In genomic region chr10:2951235-2951835, GRCh38 we compare ENCODE assay signal across 18 cellular contexts.
DNase-seq lines count a peak whose midpoint lies in the region; ATAC-seq and TF ChIP-seq lines count a peak whose summit lies in the region.
"Had no signal": no experiment of that assay in that cellular context is flagged by ENCODE, and none has a peak within 500 bp of the region (broad histone marks: within the 10 kb centered on the region; RNA-seq: fewer than 3 reads in every experiment).

No MANE protein-coding gene starts in this region.

- H3K4me3 ChIP-seq in adrenal gland = no peak overlapping the region

- no peaks in the 10 kb centered on the region for H3K4me1 ChIP-seq in adrenal gland (replicated peaks in 1 of 2)

- peaks cover 8% of the 10 kb centered on the region for H3K36me3 Mint-ChIP-seq in activated T-helper 17 cell treated with anti-CD3 and anti-CD28 coated beads, Interleukin-2, amount 50 U/mL, for 72 hours (ENCODE audit: low read depth)
- H3K36me3 Mint-ChIP-seq: CD8-positive, alpha-beta T cell had no signal

- H3K9me3 ChIP-seq in adrenal gland (replicated peaks in 1 of 3) = no peaks in the 10 kb centered on the region

- H3K4me1 Mint-ChIP-seq in activated T-helper 17 cell treated with anti-CD3 and anti-CD28 coated beads, Interleukin-2, amount 50 U/mL, for 72 hours = peaks cover 29% of the 10 kb centered on the region

- H3K9me3 Mint-ChIP-seq in activated T-helper 17 cell treated with anti-CD3 and anti-CD28 coated beads, Interleukin-2, amount 50 U/mL, for 72 hours = peaks cover 11% of the 10 kb centered on the region
- H3K9me3 Mint-ChIP-seq: CD8-positive, alpha-beta T cell had no signal

- WGBS in adrenal gland, 4 donors = 60 to 77% (median 73%) methylated on average over 7 to 10 of the region's 10 CpGs

- no peak for TF ChIP-seq CTCF in adrenal gland (IDR thresholded peaks at IDR 0.05)

- no peak for TF ChIP-seq POLR2A in adrenal gland (IDR thresholded peaks at IDR 0.05)

- peak; percentile 40 for ATAC-seq in HG02884 (IDR thresholded peaks at IDR 0.05; ENCODE audit: unreplicated experiment)
- peak; percentile 37 for ATAC-seq in activated T-helper 17 cell treated with anti-CD3 and anti-CD28 coated beads, Interleukin-2, amount 50 U/mL, for 72 hours (replicated peaks)
- ATAC-seq in GM18858 (IDR thresholded peaks at IDR 0.05; ENCODE audit: unreplicated experiment) = no peak
- ATAC-seq: CD8-positive, alpha-beta T cell; HCT116 had no signal

- H3K27me3 Mint-ChIP-seq in activated T-helper 17 cell treated with anti-CD3 and anti-CD28 coated beads, Interleukin-2, amount 50 U/mL, for 72 hours = peaks cover 16% of the 10 kb centered on the region

- H3K36me3 ChIP-seq in adrenal gland (replicated peaks in 1 of 2) = no peaks in the 10 kb centered on the region

- intact Hi-C loops in adrenal gland (cut with DNase I) = no loop called here

- H3K27ac ChIP-seq in adrenal gland = no peak overlapping the region

- peak overlapping the region; percentile 68 for H3K27ac Mint-ChIP-seq in activated T-helper 17 cell treated with anti-CD3 and anti-CD28 coated beads, Interleukin-2, amount 50 U/mL, for 72 hours
- H3K27ac Mint-ChIP-seq: CD8-positive, alpha-beta T cell had no signal

- peak overlapping the region; percentile 83 for H3K4me3 Mint-ChIP-seq in activated T-helper 17 cell treated with anti-CD3 and anti-CD28 coated beads, Interleukin-2, amount 50 U/mL, for 72 hours
- H3K4me3 Mint-ChIP-seq: CD8-positive, alpha-beta T cell had no signal

- H3K27me3 ChIP-seq in adrenal gland = no peaks in the 10 kb centered on the region

- DNase-seq in stimulated activated CD4-positive, alpha-beta T cell treated with anti-CD3 and anti-CD28 coated beads, Interleukin-15, amount 100 ng/mL, for 24 hours = peak; percentile 14
- DNase-seq in stimulated activated CD4-positive, alpha-beta T cell treated with anti-CD3 and anti-CD28 coated beads, Interleukin-4, amount 100 ng/mL, for 4 hours = no peak
- DNase-seq in C1 segment of cervical spinal cord (lab: John Stamatoyannopoulos, UW) (no peak), adrenal gland (no peak), NOMO-1 (lab: John Stamatoyannopoulos, UW; ENCODE audit: unreplicated experiment in 2 of 2) (no peak)
- DNase-seq: AML-193; CD8-positive, alpha-beta T cell; DMS79 treated with DMSO at 0.1 percent for 48 hours; Kasumi-1; NCI-H1105 treated with DMSO at 0.1 percent for 48 hours; NCI-H187 treated with DMSO at 0.1 percent for 48 hours; NCI-H2171; NCI-H510A; SHP77 had no signal
